ENCODE assay signal across 16 cellular contexts in the genomic region with DNA sequence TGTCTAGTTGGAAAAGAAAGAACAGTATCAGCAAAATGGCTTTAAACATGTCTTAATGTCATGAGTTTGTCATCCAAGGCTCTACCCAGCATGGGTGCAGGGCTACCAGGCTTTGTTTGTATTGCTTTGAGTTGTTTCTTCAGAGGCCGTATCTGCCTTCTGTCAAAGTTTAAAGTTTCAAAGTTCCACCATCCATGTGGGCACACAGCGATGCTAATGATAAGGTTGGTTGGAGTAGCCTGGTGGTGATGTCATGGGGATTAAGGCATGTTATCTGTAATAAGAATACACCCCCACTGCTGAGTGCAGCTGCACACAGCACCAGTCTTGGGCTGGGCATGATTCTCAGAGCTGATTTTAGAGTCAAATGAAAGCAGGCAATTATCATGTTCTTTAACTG.
A peak's percentile ranks its signal among the peaks of the same experiment; 100 is the strongest.
DNase-seq lines count a peak whose midpoint lies in the region; ATAC-seq and TF ChIP-seq lines count a peak whose summit lies in the region.
"Had no signal": no experiment of that assay in that cellular context is flagged by ENCODE, and none has a peak within 500 bp of the region (broad histone marks: within the 10 kb centered on the region; RNA-seq: fewer than 3 reads in every experiment).

No MANE protein-coding gene starts in this region.

- no peak overlapping the region for H3K4ac ChIP-seq in H9 (ENCODE audit: low read depth, low read length)

- ATAC-seq in GM21576 (IDR thresholded peaks at IDR 0.05; ENCODE audit: unreplicated experiment) (no peak), HG02623 (IDR thresholded peaks at IDR 0.05; ENCODE audit: unreplicated experiment) (no peak)
- ATAC-seq: stimulated activated naive CD8-positive, alpha-beta T cell treated with anti-CD3 and anti-CD28 coated beads, Interleukin-15, Interleukin-2, amounts not matched to agents 100 U/mL and 50 U/mL, for 24 hours had no signal

- no peaks in the 10 kb centered on the region for H4K20me1 ChIP-seq in H9 (ENCODE audit: control insufficient read depth, insufficient read depth, insufficient read length)
- H4K20me1 ChIP-seq: BLaER1 treated with 17β-estradiol and CSF1 and Interleukin-3, amounts not matched to agents 10 nM and 100 nM had no signal

- no peak overlapping the region for H2BK15ac ChIP-seq in H9 (ENCODE audit: low read depth, low read length)

- no peak overlapping the region for H3K14ac ChIP-seq in H9 (ENCODE audit: insufficient read depth, low read length)

- no peaks in the 10 kb centered on the region for H3K27me3 ChIP-seq in H9 (ENCODE audit: insufficient read depth, low read length)
- H3K27me3 ChIP-seq in MG63 = no peaks in the 10 kb centered on the region
- H3K27me3 ChIP-seq: BLaER1 treated with 17β-estradiol and CSF1 and Interleukin-3, amounts not matched to agents 10 nM and 100 nM; right atrium auricular region had no signal

- H3K23me2 ChIP-seq in H9 (ENCODE audit: insufficient read length, low read depth, low read length, poor library complexity, severe bottlenecking) = no peaks in the 10 kb centered on the region

- H3K4me3 Mint-ChIP-seq in H9 (no peak overlapping the region), brain (peak overlapping the region in 2 of 5 experiments; percentile 5 to 29), nephron progenitor cell (no peak overlapping the region)

- no peaks in the 10 kb centered on the region for H3K9me3 ChIP-seq in H9 (ENCODE audit: control insufficient read depth, low read depth, low read length)
- no peaks in the 10 kb centered on the region for H3K9me3 ChIP-seq in MG63
- H3K9me3 ChIP-seq: BLaER1 treated with 17β-estradiol and CSF1 and Interleukin-3, amounts not matched to agents 10 nM and 100 nM; right atrium auricular region had no signal

- H4K8ac ChIP-seq in H9 (replicated peaks; ENCODE audit: insufficient read length, low read depth, low read length) = no peak overlapping the region

- H3K79me2 ChIP-seq in H9 (ENCODE audit: insufficient read depth, low read length) = no peaks in the 10 kb centered on the region

- no peak overlapping the region for H3K27ac ChIP-seq in H9 (ENCODE audit: insufficient read length, low read depth, low read length)
- H3K27ac ChIP-seq: BLaER1 treated with 17β-estradiol and CSF1 and Interleukin-3, amounts not matched to agents 10 nM and 100 nM; right atrium auricular region had no signal

- H3K36me3 Mint-ChIP-seq in H9 (ENCODE audit: insufficient read depth in 1 of 3, low read depth in 3 of 3) (peaks cover 0 to 6% (median 4%) of the 10 kb centered on the region in 3 experiments; a peak in 2 of 7 replicates), brain (no peaks in the 10 kb centered on the region), nephron progenitor cell (ENCODE audit: low read depth) (no peaks in the 10 kb centered on the region)

- no peaks in the 10 kb centered on the region for H3K36me3 ChIP-seq in MG63
- H3K36me3 ChIP-seq: BLaER1 treated with 17β-estradiol and CSF1 and Interleukin-3, amounts not matched to agents 10 nM and 100 nM; right atrium auricular region had no signal

- H3K27ac Mint-ChIP-seq in H9 = peak overlapping the region in 2 of 3 experiments; percentile 29 to 98; a peak in 4 of 7 replicates
- peak overlapping the region in 4 of 5 experiments; percentile 10 to 92 (median 68) for H3K27ac Mint-ChIP-seq in brain
- H3K27ac Mint-ChIP-seq in nephron progenitor cell = peak overlapping the region; percentile 9

- H3K9ac ChIP-seq in H9 (ENCODE audit: extremely low read depth, insufficient read length, low read length) = no peak overlapping the region
- H3K9ac ChIP-seq: BLaER1 treated with 17β-estradiol and CSF1 and Interleukin-3, amounts not matched to agents 10 nM and 100 nM had no signal

- no peak overlapping the region for H3K4me3 ChIP-seq in MG63
- H3K4me3 ChIP-seq: BLaER1 treated with 17β-estradiol and CSF1 and Interleukin-3, amounts not matched to agents 10 nM and 100 nM; right atrium auricular region had no signal

- TF ChIP-seq CTCF in H9 (conservative IDR thresholded peaks at IDR 0.05) = no peak
- TF ChIP-seq CTCF in brain (conservative IDR thresholded peaks at IDR 0.05) = no peak
- TF ChIP-seq CTCF in nephron progenitor cell (IDR thresholded peaks at IDR 0.05) = no peak

- no peak overlapping the region for H2AFZ ChIP-seq in H9 (ENCODE audit: low read length)

- H3K23ac ChIP-seq in H9 (ENCODE audit: insufficient read length, low read depth, low read length) = no peak overlapping the region

- no peak for DNase-seq in H9
- peak; percentile 20 for DNase-seq in NCI-H146 treated with DMSO at 0.1 percent for 48 hours (lab: John Stamatoyannopoulos, UW; ENCODE audit: unreplicated experiment)
- DNase-seq in nephron progenitor cell = no peak
- no peak for DNase-seq in cerebellar nuclear complex (lab: John Stamatoyannopoulos, UW)
- no peak for DNase-seq in MG63
- DNase-seq: activated CD4-positive, alpha-beta T cell treated with anti-CD3 and anti-CD28 coated beads for 1 hour; activated T-cell treated with anti-CD3 and anti-CD28 coated beads, Interleukin-2, amount 50 U/mL, for 1 hour; aorta; effector CD4-positive, alpha-beta T cell; stimulated activated CD4-positive, alpha-beta T cell treated with anti-CD3 and anti-CD28 coated beads, Interleukin-4, amount 100 ng/mL, for 4 hours; stimulated activated naive CD8-positive, alpha-beta T cell treated with anti-CD3 and anti-CD28 coated beads, Interleukin-15, Interleukin-2, amounts not matched to agents 100 U/mL and 50 U/mL, for 24 hours had no signal

- H3K9me3 Mint-ChIP-seq in H9 = peaks cover 0 to 3% of the 10 kb centered on the region in 2 experiments; a peak in 1 of 5 replicates
- H3K9me3 Mint-ChIP-seq in brain = peaks cover 0 to 9% (median 0%) of the 10 kb centered on the region in 5 experiments
- H3K9me3 Mint-ChIP-seq in nephron progenitor cell = no peaks in the 10 kb centered on the region

- H3K79me1 ChIP-seq in H9 (ENCODE audit: insufficient read depth, low read depth, low read length, poor library complexity, severe bottlenecking) = no peaks in the 10 kb centered on the region

- H2BK5ac ChIP-seq in H9 (ENCODE audit: insufficient read length, low read length) = no peak overlapping the region

- H2AK5ac ChIP-seq in H9 (ENCODE audit: insufficient read length, low read length) = no peak overlapping the region

- no peak overlapping the region for H4K5ac ChIP-seq in H9 (ENCODE audit: insufficient read length, low read depth, low read length)

- no peak overlapping the region for H2BK20ac ChIP-seq in H9 (ENCODE audit: low read depth, low read length, poor library complexity, severe bottlenecking)

- no CpG with 5 or more reads among the region's 2 CpGs for WGBS in H9 (ENCODE audit: extremely low coverage, insufficient read length, low lambda C conversion rate)

- H2BK120ac ChIP-seq in H9 (ENCODE audit: low read depth, low read length, poor library complexity, severe bottlenecking) = no peak overlapping the region

- H3K56ac ChIP-seq in H9 (ENCODE audit: insufficient read length, low read depth, low read length) = no peak overlapping the region

- no peak overlapping the region for H4K91ac ChIP-seq in H9 (ENCODE audit: insufficient read length, low read depth, low read length)

- no peak overlapping the region for H2BK12ac ChIP-seq in H9 (ENCODE audit: insufficient read length, low read depth, low read length)

- no peak overlapping the region for H3T11ph ChIP-seq in H9 (ENCODE audit: low read length)

- H3K4me2 ChIP-seq in H9 (ENCODE audit: insufficient read depth, insufficient read length, low read length) = no peak overlapping the region
- H3K4me2 ChIP-seq: BLaER1 treated with 17β-estradiol and CSF1 and Interleukin-3, amounts not matched to agents 10 nM and 100 nM had no signal

- H3K4me1 Mint-ChIP-seq in H9 (peaks cover 26 to 28% of the 10 kb centered on the region in 2 experiments), brain (peaks cover 30% of the 10 kb centered on the region), nephron progenitor cell (peaks cover 47% of the 10 kb centered on the region)

- H3K18ac ChIP-seq in H9 (ENCODE audit: insufficient read length, low read depth, low read length) = no peak overlapping the region

- no peaks in the 10 kb centered on the region for H3K27me3 Mint-ChIP-seq in H9 (ENCODE audit: low read depth)
- peaks cover 3% of the 10 kb centered on the region for H3K27me3 Mint-ChIP-seq in brain
- H3K27me3 Mint-ChIP-seq in nephron progenitor cell (ENCODE audit: low read depth, poor library complexity) = peaks cover 7% of the 10 kb centered on the region

- peaks cover 12% of the 10 kb centered on the region for H3K4me1 ChIP-seq in H9 (ENCODE audit: insufficient read depth, low read length)
- H3K4me1 ChIP-seq: BLaER1 treated with 17β-estradiol and CSF1 and Interleukin-3, amounts not matched to agents 10 nM and 100 nM had no signal

Comparison
In these comparisons a context has a peak if more than half of its experiments do, and no peak if none do; other contexts are left out.
1. H3K27ac Mint-ChIP-seq: peak in every context shown above with its lines; median percentile 68 in brain; 64 in H9; 9 in nephron progenitor cell.